Comparison of ENCODE assay signal across 8 cellular contexts in genomic region chr12:23132357-23132756, GRCh38.
"Had no signal": no experiment of that assay in that cellular context is flagged by ENCODE, and none has a peak within 500 bp of the region (broad histone marks: within the 10 kb centered on the region; RNA-seq: fewer than 3 reads in every experiment).

No MANE protein-coding gene starts in this region.

- H3K27ac Mint-ChIP-seq: IgD-negative memory B cell had no signal

- H3K4me2 ChIP-seq: KMS-11 had no signal

- FAIRE-seq: HepG2, HTR-8/SVneo had no signal

- H3K9ac ChIP-seq: KMS-11 had no signal

- DNase-seq: IMR-90, KBM-7, KG1 had no signal

- ATAC-seq: HepG2 had no signal

- H3K36me3 Mint-ChIP-seq: IgD-negative memory B cell had no signal

- H3K27ac ChIP-seq: HL-60, KMS-11 had no signal
